Comparison of ENCODE assay signal across 24 cellular contexts in genomic region chr5:174058433-174059122, GRCh38. TPM values are rescaled to one million over a fixed set of nuclear protein-coding genes. Genes with fewer than 3 reads are reported as not detected.
DNase-seq lines count a peak whose midpoint lies in the region; ATAC-seq and TF ChIP-seq lines count a peak whose summit lies in the region.
"Had no signal": no experiment of that assay in that cellular context is flagged by ENCODE, and none has a peak within 500 bp of the region (broad histone marks: within the 10 kb centered on the region; RNA-seq: fewer than 3 reads in every experiment).

No MANE protein-coding gene starts in this region.

- peak; percentile 81 for DNase-seq in MM.1S
- DNase-seq in RPMI8226 = peak; percentile 17
- peak; percentile 66 for DNase-seq in esophagus muscularis mucosa (ENCODE audit: extremely low spot score)
- no peak for DNase-seq in NCI-H2227 treated with DMSO at 0.1 percent for 48 hours (lab: John Stamatoyannopoulos, UW)
- no peak for DNase-seq in activated CD4-positive, CD25-positive, alpha-beta regulatory T cell treated with anti-CD3 and anti-CD28 coated beads, Interleukin-2, amount 50 U/mL, for 72 hours
- DNase-seq: 8988T; ACHN; BE2C; C1 segment of cervical spinal cord; CD4-positive, alpha-beta memory T cell; CD4-positive, CD25-positive, alpha-beta regulatory T cell; CD8-positive, alpha-beta memory T cell; COR-L47; DMS 273 treated with DMSO at 0.1 percent for 48 hours; DMS153; DMS79; DND-41; EL; GDM1 had no signal

- no peaks in the 10 kb centered on the region for H3K27me3 ChIP-seq in MM.1S (replicated peaks; ENCODE audit: insufficient read depth, low read length)
- H3K27me3 ChIP-seq in esophagus muscularis mucosa = peaks cover 0 to 9% (median 0%) of the 10 kb centered on the region in 4 donors
- H3K27me3 ChIP-seq: BE2C, BLaER1 had no signal

- no peak overlapping the region for H3K9ac ChIP-seq in MM.1S (ENCODE audit: low read length)
- H3K9ac ChIP-seq: BLaER1 had no signal

- no peaks in the 10 kb centered on the region for H3K9me2 ChIP-seq in MM.1S (replicated peaks; ENCODE audit: insufficient read depth, low read length)

- no peaks in the 10 kb centered on the region for H3K79me2 ChIP-seq in MM.1S (ENCODE audit: low read length)

- H3K9me3 ChIP-seq in MM.1S (replicated peaks; ENCODE audit: insufficient read depth, low read length) (no peaks in the 10 kb centered on the region), esophagus muscularis mucosa (peaks cover 0 to 12% (median 3%) of the 10 kb centered on the region in 4 donors)
- H3K9me3 ChIP-seq: BE2C had no signal

- TF ChIP-seq EP300 in esophagus muscularis mucosa (IDR thresholded peaks at IDR 0.05) = no peak

- 48% methylated on average over 2 of the region's 2 CpGs for WGBS in esophagus muscularis mucosa

- TF ChIP-seq POLR2A in esophagus muscularis mucosa (IDR thresholded peaks at IDR 0.05; ENCODE audit: low read depth) = no peak

- intact Hi-C loops in esophagus muscularis mucosa (cut with DNase I) = no loop called here

- H3K36me3 ChIP-seq in MM.1S (replicated peaks; ENCODE audit: insufficient read depth, low read length) (no peaks in the 10 kb centered on the region), esophagus muscularis mucosa (no peaks in the 10 kb centered on the region)
- H3K36me3 ChIP-seq: BLaER1 had no signal

- H3K4me3 ChIP-seq in MM.1S (ENCODE audit: low read length) (no peak overlapping the region), esophagus muscularis mucosa (no peak overlapping the region)
- H3K4me3 ChIP-seq: BLaER1, GM12878 had no signal

- H4K20me1 ChIP-seq in MM.1S (ENCODE audit: insufficient read depth, low read length) = no peaks in the 10 kb centered on the region
- H4K20me1 ChIP-seq: BLaER1 had no signal

- H3F3A ChIP-seq in MM.1S (ENCODE audit: insufficient read depth, low read length) = peaks cover 11% of the 10 kb centered on the region

- ATAC-seq in HG03196 (IDR thresholded peaks at IDR 0.05; ENCODE audit: unreplicated experiment) = no peak
- no peak for ATAC-seq in HG02759 (IDR thresholded peaks at IDR 0.05; ENCODE audit: unreplicated experiment)
- ATAC-seq: GM12878 had no signal

- H3K4me1 ChIP-seq in MM.1S (ENCODE audit: low read length) (peaks cover 31% of the 10 kb centered on the region), esophagus muscularis mucosa (no peaks in the 10 kb centered on the region)
- H3K4me1 ChIP-seq: BLaER1 had no signal

- H3K27ac ChIP-seq in MM.1S (ENCODE audit: low read length) (peak overlapping the region; percentile 44; the same call in 1 of the 2 replicates), esophagus muscularis mucosa (replicated peaks in 1 of 4) (no peak overlapping the region)
- H3K27ac ChIP-seq: BLaER1 had no signal

- no peak overlapping the region for H2AFZ ChIP-seq in MM.1S (ENCODE audit: low read length)

- no peak for TF ChIP-seq CTCF in MM.1S (IDR thresholded peaks at IDR 0.05; ENCODE audit: low read length)
- TF ChIP-seq CTCF in esophagus muscularis mucosa (IDR thresholded peaks at IDR 0.05) = no peak

- peak overlapping the region; percentile 57 for H3K4me2 ChIP-seq in MM.1S (ENCODE audit: low read depth, low read length)
- H3K4me2 ChIP-seq: BLaER1 had no signal

RNA-seq across cellular contexts. Expression of gene NSG2, which starts 13.1 kb away (rescaled TPM):
- total RNA-seq in esophagus muscularis mucosa = 1 to 10 TPM; 3.4 to 5.4 (median 3.9) TPM
- total RNA-seq: CD4-positive, alpha-beta memory T cell; CD4-positive, CD25-positive, alpha-beta regulatory T cell; CD8-positive, alpha-beta memory T cell; Daoy; GM12878 had no signal

Comparison
In these comparisons a context has a peak if more than half of its experiments do, and no peak if none do; other contexts are left out.
1. DNase-seq: peak in MM.1S (single experiment), RPMI8226 (single experiment) and esophagus muscularis mucosa (single experiment); none in NCI-H2227 treated with DMSO at 0.1 percent for 48 hours (single experiment) and activated CD4-positive, CD25-positive, alpha-beta regulatory T cell treated with anti-CD3 and anti-CD28 coated beads, Interleukin-2, amount 50 U/mL, for 72 hours (single experiment).